6 cellular contexts compared by ENCODE assay signal in the genomic region with DNA sequence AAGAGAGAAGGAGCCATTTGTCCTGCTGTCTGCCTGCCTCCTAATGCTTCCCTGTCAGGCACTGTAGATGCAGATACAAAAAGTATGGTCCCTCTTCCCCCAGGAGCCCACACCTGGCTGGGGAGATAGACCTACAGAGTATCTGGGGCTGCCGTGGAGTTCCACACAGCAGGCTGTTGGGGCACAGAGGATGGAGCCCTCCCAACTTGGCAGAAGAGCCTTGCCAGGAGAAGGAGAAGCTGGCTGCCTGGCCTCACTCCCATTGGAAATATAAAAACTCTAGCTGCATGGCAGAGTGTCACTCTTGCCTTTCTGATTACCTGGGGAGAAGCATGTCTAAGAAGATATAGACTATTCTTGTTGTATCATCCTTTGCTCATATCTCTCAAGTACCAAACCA.
"Had no signal": no experiment of that assay in that cellular context is flagged by ENCODE, and none has a peak within 500 bp of the region (broad histone marks: within the 10 kb centered on the region; RNA-seq: fewer than 3 reads in every experiment).

No MANE protein-coding gene starts in this region.

- DNase-seq: HFFc6, IMR-90, KG1 had no signal

- H3K4me1 Mint-ChIP-seq: GM23338 had no signal

- H3K27ac Mint-ChIP-seq: GM23338, HFFc6 had no signal

- H3K4me3 Mint-ChIP-seq: GM23338, HFFc6 had no signal

- ATAC-seq: GM23338, HCT116, K562 had no signal

- H3K9me3 Mint-ChIP-seq: GM23338, HFFc6 had no signal
